In genomic region chr7:104272767-104273384, GRCh38 we compare ENCODE assay signal across 9 cellular contexts. TPM values are rescaled to one million over a fixed set of nuclear protein-coding genes. Genes with fewer than 3 reads are reported as not detected.
A peak's percentile ranks its signal among the peaks of the same experiment; 100 is the strongest.
DNase-seq lines count a peak whose midpoint lies in the region; TF ChIP-seq lines count a peak whose summit lies in the region.
"Had no signal": no experiment of that assay in that cellular context is flagged by ENCODE, and none has a peak within 500 bp of the region (broad histone marks: within the 10 kb centered on the region; RNA-seq: fewer than 3 reads in every experiment).

No MANE protein-coding gene starts in this region.

- DNase-seq in DMS79 (lab: John Stamatoyannopoulos, UW) (peak; percentile 2), DMS79 treated with DMSO at 0.1 percent for 48 hours (lab: John Stamatoyannopoulos, UW) (no peak), HT-29 (ENCODE audit: low spot score) (peak; percentile 52), RKO (ENCODE audit: low spot score) (peak; percentile 81), fibroblast of the aortic adventitia (ENCODE audit: low read depth) (peak; percentile 57), stromal cell of bone marrow (ENCODE audit: low read depth) (peak; percentile 17)
- DNase-seq in activated T-cell treated with anti-CD3 and anti-CD28 coated beads, Interleukin-2, amount 50 U/mL, for 48 hours = no peak
- no peak for DNase-seq in activated effector memory CD4-positive, alpha-beta T cell treated with Interleukin-2 at 50 U/mL for 16 hours

- TF ChIP-seq CTCF in fibroblast of the aortic adventitia (IDR thresholded peaks at IDR 0.05; ENCODE audit: insufficient read depth, low read length) = peak; percentile 61

- H3K4me3 ChIP-seq in fibroblast of the aortic adventitia (ENCODE audit: low read depth, low read length) = no peak overlapping the region
- H3K4me3 ChIP-seq: BLaER1 had no signal

RNA-seq across cellular contexts. Expression of gene LHFPL3, which starts 55.5 kb away (rescaled TPM):
- not detected in 2 replicates for total RNA-seq in HT-29 (2014; rRNA removed; shearing (Covaris generic))
- not detected in 2 replicates for total RNA-seq in fibroblast of the aortic adventitia (ENCODE audit: low replicate concordance)

Comparison
In these comparisons a context has a peak if more than half of its experiments do, and no peak if none do; other contexts are left out.
1. DNase-seq: peak in DMS79 (single experiment), HT-29 (single experiment), RKO (single experiment), fibroblast of the aortic adventitia (single experiment) and stromal cell of bone marrow (single experiment); none in DMS79 treated with DMSO at 0.1 percent for 48 hours (single experiment), activated T-cell treated with anti-CD3 and anti-CD28 coated beads, Interleukin-2, amount 50 U/mL, for 48 hours (0 of 2) and activated effector memory CD4-positive, alpha-beta T cell treated with Interleukin-2 at 50 U/mL for 16 hours (single experiment).